8 cellular contexts compared by ENCODE assay signal in genomic region chr18:49813321-49814146, GRCh38. TPM values are rescaled to one million over a fixed set of nuclear protein-coding genes. Genes with fewer than 3 reads are reported as not detected.
DNase-seq lines count a peak whose midpoint lies in the region; ATAC-seq, FAIRE-seq and TF ChIP-seq lines count a peak whose summit lies in the region.

A gene with protein sequence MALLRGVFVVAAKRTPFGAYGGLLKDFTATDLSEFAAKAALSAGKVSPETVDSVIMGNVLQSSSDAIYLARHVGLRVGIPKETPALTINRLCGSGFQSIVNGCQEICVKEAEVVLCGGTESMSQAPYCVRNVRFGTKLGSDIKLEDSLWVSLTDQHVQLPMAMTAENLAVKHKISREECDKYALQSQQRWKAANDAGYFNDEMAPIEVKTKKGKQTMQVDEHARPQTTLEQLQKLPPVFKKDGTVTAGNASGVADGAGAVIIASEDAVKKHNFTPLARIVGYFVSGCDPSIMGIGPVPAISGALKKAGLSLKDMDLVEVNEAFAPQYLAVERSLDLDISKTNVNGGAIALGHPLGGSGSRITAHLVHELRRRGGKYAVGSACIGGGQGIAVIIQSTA (minus strand): TSS chr18:49813533. CDS start chr18:49813484, 49 bp downstream.

- TF ChIP-seq CTCF in heart left ventricle (IDR thresholded peaks at IDR 0.05) (no peak), progenitor cell of endocrine pancreas (IDR thresholded peaks at IDR 0.05; ENCODE audit: unreplicated experiment) (no peak)

- H3K4me1 ChIP-seq in heart left ventricle: peaks cover 0 to 28% (median 15%) of the 10 kb centered on the region in 12 donors

- POLR2A ChIA-PET in T-cell (lab: Charles Lee): interaction anchor here (0.6 kb wide), 2 partner anchors 9 to 327 kb away, joined by 5 to 8 read pairs; no protein-coding TSS in a partner anchor

- H3K36me3 Mint-ChIP-seq in T-cell: peaks cover 15% of the 10 kb centered on the region
- peaks cover 19% of the 10 kb centered on the region for H3K36me3 Mint-ChIP-seq in progenitor cell of endocrine pancreas (ENCODE audit: insufficient read depth)

- H3K9me3 Mint-ChIP-seq in T-cell (peaks cover 0 to 14% (median 9%) of the 10 kb centered on the region in 3 donors), progenitor cell of endocrine pancreas (ENCODE audit: low read depth) (peaks cover 15% of the 10 kb centered on the region)

- intact Hi-C loops in heart left ventricle (cut with DNase I): loop anchor here in 2 of 10 donors (5.0 to 10.0 kb wide), 3 partner anchors 319 to 474 kb away; partner anchors contain the start of genes CXXC1 (in 1 of the 2), MBD1 (in 1 of the 2) and RPL17 (in 1 of the 2)

- DNase-seq in GM12891 (ENCODE audit: insufficient read length, low spot score) (peak; percentile 62), NCI-H1105 treated with DMSO at 0.1 percent for 48 hours (lab: John Stamatoyannopoulos, UW) (peak; percentile 91), T-cell (peak; percentile 47 to 75 (median 62)), heart left ventricle (peak; percentile 91 to 95 (median 91)), progenitor cell of endocrine pancreas (ENCODE audit: low spot score, unreplicated experiment) (peak; percentile 66), ureter (ENCODE audit: low spot score) (peak; percentile 90)

- H3K36me3 ChIP-seq in heart left ventricle: no peaks in the 10 kb centered on the region

- CTCF ChIA-PET in T-cell (lab: Charles Lee): interaction anchor here in 1 of 2 donors (0.6 to 0.7 kb wide), 3 partner anchors 10 to 46 kb away, joined by 4 to 6 read pairs (median 4); no protein-coding TSS in a partner anchor

- peak within 1 kb of the TSS; percentile 71 to 96 (median 86) for H3K4me3 ChIP-seq in heart left ventricle

- H3K27me3 Mint-ChIP-seq in T-cell: no peaks in the 10 kb centered on the region
- no peaks in the 10 kb centered on the region for H3K27me3 Mint-ChIP-seq in progenitor cell of endocrine pancreas

- peak within 1 kb of the TSS; percentile 91 to 99 (median 95) for H3K4me3 Mint-ChIP-seq in T-cell
- peak within 1 kb of the TSS; percentile 87 for H3K4me3 Mint-ChIP-seq in progenitor cell of endocrine pancreas (ENCODE audit: low read depth)

- H3K27ac ChIP-seq in adipose tissue (ENCODE audit: low read depth, low read length) (peak within 1 kb of the TSS; percentile 79), heart left ventricle (peak within 1 kb of the TSS; percentile 82 to 100 (median 97))

- H3K4me1 Mint-ChIP-seq in T-cell (peaks cover 57 to 64% (median 58%) of the 10 kb centered on the region in 3 donors), progenitor cell of endocrine pancreas (ENCODE audit: low read depth) (peaks cover 25% of the 10 kb centered on the region)

- H3K27ac Mint-ChIP-seq in T-cell (peak within 1 kb of the TSS; percentile 97), progenitor cell of endocrine pancreas (peak within 1 kb of the TSS; percentile 98)

- TF ChIP-seq POLR2A in GM12891 (IDR thresholded peaks at IDR 0.05; ENCODE audit: low read depth, low read length) (peak; percentile 44), heart left ventricle (IDR thresholded peaks at IDR 0.05) (peak; percentile 25 to 73)

- H3K9me3 ChIP-seq in heart left ventricle: peaks cover 0 to 15% (median 7%) of the 10 kb centered on the region in 12 donors

- WGBS in adipose tissue, 3 donors: 0 to 1% (median 0%) methylated on average over 73 to 74 of the region's 74 CpGs
- 0 to 1% (median 0%) methylated on average over 53 to 74 of the region's 74 CpGs for WGBS in heart left ventricle, 4 donors

- ATAC-seq in HG02678 (IDR thresholded peaks at IDR 0.05; ENCODE audit: unreplicated experiment) (peak; percentile 84), T-cell (replicated peaks in 1 of 4) (peak; percentile 86 to 91 (median 88)), heart left ventricle (peak; percentile 92 to 97 (median 95))

- peak; percentile 93 for FAIRE-seq in GM12891 (lab: Jason Lieb, UNC)

- H3K27me3 ChIP-seq in heart left ventricle: no peaks in the 10 kb centered on the region

TF ChIP-seq in GM12891, 5 proteins besides CTCF, POLR2A, EP300 and RAD21:
- TF ChIP-seq POLR2AphosphoS5 (IDR thresholded peaks at IDR 0.05; ENCODE audit: low read depth, low read length): peak; percentile 44; the same call in 1 of the 2 replicates
- no peak for TF ChIP-seq PAX5 (IDR thresholded peaks at IDR 0.05; ENCODE audit: insufficient read depth, low read length, severe bottlenecking)
- TF ChIP-seq POU2F2 (IDR thresholded peaks at IDR 0.05; ENCODE audit: low read depth, low read length): no peak
- TF ChIP-seq TAF1 (IDR thresholded peaks at IDR 0.05; ENCODE audit: low read depth, low read length): no peak
- TF ChIP-seq SPI1 (IDR thresholded peaks at IDR 0.05; ENCODE audit: low read depth, low read length): peak; percentile 48

RNA-seq across cellular contexts. Expression of the gene that starts here (rescaled TPM):
- polyA plus RNA-seq in GM12891 (2012; ENCODE audit: low read depth, missing spikeins): 44.3 TPM
- total RNA-seq in T-cell (10 to 100 TPM; 20.1 to 34.1 (median 28.3) TPM), heart left ventricle (100 to 1,000 TPM; 165 to 379 (median 261) TPM), progenitor cell of endocrine pancreas (100 and 106 TPM in 2 replicates), ureter (21.3 TPM)
- polyA plus RNA-seq in adipose tissue (100 to 1,000 TPM in 2 of 3 donors, 10 to 100 TPM in 1; 50.6 to 216 (median 106) TPM), heart left ventricle (100 to 1,000 TPM; 129 to 147 TPM)

Comparison
In these comparisons a context has a peak if more than half of its experiments do, and no peak if none do; other contexts are left out.
1. Peak in every context shown above with its lines: DNase-seq, ATAC-seq, H3K4me3 ChIP-seq and H3K27ac ChIP-seq.